In genomic region chr7:77269360-77270075, GRCh38 we compare ENCODE assay signal across 10 cellular contexts.
DNase-seq lines count a peak whose midpoint lies in the region; ATAC-seq, FAIRE-seq and TF ChIP-seq lines count a peak whose summit lies in the region.
"Had no signal": no experiment of that assay in that cellular context is flagged by ENCODE, and none has a peak within 500 bp of the region (broad histone marks: within the 10 kb centered on the region; RNA-seq: fewer than 3 reads in every experiment).

No MANE protein-coding gene starts in this region.

- 39% methylated on average over 4 of the region's 4 CpGs for WGBS in liver
- 68% methylated on average over 4 of the region's 4 CpGs for WGBS in HepG2 (ENCODE audit: low lambda C conversion rate)
- 64 to 70% (median 67%) methylated on average over 4 of the region's 4 CpGs for WGBS in heart left ventricle, 4 donors
- WGBS in esophagus squamous epithelium, 2 donors, result 72 to 88% methylated on average over 4 of the region's 4 CpGs

- H3K9me3 ChIP-seq in liver (ENCODE audit: control insufficient read depth in 4 of 4, low read length in 3 of 4) (no peaks in the 10 kb centered on the region), HepG2 (ENCODE audit: low read length) (no peaks in the 10 kb centered on the region), heart left ventricle (no peaks in the 10 kb centered on the region), esophagus squamous epithelium (no peaks in the 10 kb centered on the region)

- no peak for TF ChIP-seq EP300 in HepG2 (IDR thresholded peaks at IDR 0.05; ENCODE audit: low read depth in 2 of 2, low read length in 2 of 2)
- no peak for TF ChIP-seq EP300 in HepG2 (CRISPR knock-in tag; IDR thresholded peaks at IDR 0.05; ENCODE audit: borderline replicate concordance)

- in situ Hi-C loops in HepG2 (cut with HindIII; ENCODE audit: extremely low pct_ligation_motif_present, low pct_unique_long_range_greater_than_20kb), result no loop called here

- TF ChIP-seq POLR2A in HepG2 (IDR thresholded peaks at IDR 0.05; ENCODE audit: insufficient read depth in 1 of 2, low read depth in 2 of 2, low read length in 2 of 2) (no peak), heart left ventricle (IDR thresholded peaks at IDR 0.05) (no peak), esophagus squamous epithelium (IDR thresholded peaks at IDR 0.05) (no peak)

- no peak overlapping the region for H2AFZ ChIP-seq in HepG2 (ENCODE audit: low read length)

- DNase-seq in HepG2 (ENCODE audit: low spot score) (no peak), heart left ventricle (peak in 2 of 5 donors; percentile 32 to 44), RCC 7860 (ENCODE audit: low spot score) (no peak), HPDE6-E6E7 (ENCODE audit: extremely low spot score) (no peak), esophagus squamous epithelium (lab: John Stamatoyannopoulos, UW) (no peak)
- no peak for DNase-seq in activated naive CD4-positive, alpha-beta T cell treated with Interleukin-2 at 50 U/mL for 16 hours
- DNase-seq: ACHN, WERI-Rb-1 had no signal

- POLR2A ChIA-PET in HepG2 (lab: Yijun Ruan, JAX), result no interaction called here

- no TSS peak for BruUV-seq in HepG2 (replicated peaks; lab: Mats Ljungman, UMichigan)

- intact Hi-C loops in HepG2 (cut with micrococcal nuclease; ENCODE audit: unreplicated experiment) (no loop called here), heart left ventricle (cut with DNase I) (loop anchor here in 1 of 10 donors (5.0 kb wide), 1 partner anchor 48 kb away; no protein-coding TSS in a partner anchor), esophagus squamous epithelium (cut with DNase I) (no loop called here)

- CTCF ChIA-PET in HepG2 (lab: Yijun Ruan, JAX; ENCODE audit: low intra/inter-chr PET ratio, low total read pairs), result no interaction called here

- H3K4me1 ChIP-seq in liver (ENCODE audit: control insufficient read depth in 4 of 4, insufficient read depth in 4 of 4, low read length in 3 of 4), result peaks cover 0 to 11% (median 2%) of the 10 kb centered on the region in 4 donors
- peaks cover 13% of the 10 kb centered on the region; the same call in 1 of the 2 replicates for H3K4me1 ChIP-seq in HepG2 (ENCODE audit: insufficient read depth, low read length)
- peaks cover 0 to 14% (median 10%) of the 10 kb centered on the region in 12 donors for H3K4me1 ChIP-seq in heart left ventricle
- no peaks in the 10 kb centered on the region for H3K4me1 ChIP-seq in esophagus squamous epithelium

- H3K9ac ChIP-seq in liver (ENCODE audit: low read depth in 1 of 2, low read length in 2 of 2), result no peak overlapping the region
- H3K9ac ChIP-seq in HepG2 (ENCODE audit: insufficient read depth, low read depth, low read length), result no peak overlapping the region

- H3K27ac ChIP-seq in liver (ENCODE audit: low read depth in 1 of 2, low read length in 2 of 2) (peak overlapping the region in 1 of 2 donors; percentile 31), HepG2 (ENCODE audit: extremely low read length, insufficient read depth, low read length) (no peak overlapping the region), heart left ventricle (peak overlapping the region in 10 of 12 donors; percentile 16 to 61 (median 32)), esophagus squamous epithelium (no peak overlapping the region)
- H3K27ac ChIP-seq: WERI-Rb-1 had no signal

- no peak overlapping the region for H3K4me2 ChIP-seq in HepG2 (ENCODE audit: low read depth, low read length)

- TF ChIP-seq CTCF in liver (IDR thresholded peaks at IDR 0.05; ENCODE audit: low read depth, low read length, missing input control) (no peak), HepG2 (CRISPR knock-in tag; IDR thresholded peaks at IDR 0.05) (no peak), heart left ventricle (IDR thresholded peaks at IDR 0.05) (no peak), esophagus squamous epithelium (IDR thresholded peaks at IDR 0.05) (no peak)

- ATAC-seq in HepG2 (no peak), HG03378 (IDR thresholded peaks at IDR 0.05; ENCODE audit: unreplicated experiment) (peak; percentile 67), heart left ventricle (peak; percentile 65 to 82 (median 75))

- no peaks in the 10 kb centered on the region for H4K20me1 ChIP-seq in HepG2 (ENCODE audit: insufficient read depth, low read length)

- no peaks in the 10 kb centered on the region for H3K27me3 ChIP-seq in liver (ENCODE audit: control insufficient read depth in 4 of 4, insufficient read depth in 4 of 4, low read length in 3 of 4)
- H3K27me3 ChIP-seq in HepG2 (ENCODE audit: control insufficient read depth in 1 of 2, insufficient read depth in 2 of 2, low read length in 2 of 2), result no peaks in the 10 kb centered on the region
- H3K27me3 ChIP-seq in heart left ventricle, result no peaks in the 10 kb centered on the region
- no peaks in the 10 kb centered on the region for H3K27me3 ChIP-seq in esophagus squamous epithelium

- H3K4me3 ChIP-seq in liver (ENCODE audit: low read depth in 1 of 3, low read length in 3 of 3) (no peak overlapping the region), HepG2 (replicated peaks in 1 of 3; ENCODE audit: insufficient read depth in 1 of 3, low read depth in 2 of 3, low read length in 3 of 3) (no peak overlapping the region), heart left ventricle (no peak overlapping the region), esophagus squamous epithelium (no peak overlapping the region)

- H3K36me3 ChIP-seq in liver (ENCODE audit: control insufficient read depth in 4 of 4, insufficient read depth in 3 of 4, low read depth in 1 of 4, low read length in 3 of 4), result no peaks in the 10 kb centered on the region
- no peaks in the 10 kb centered on the region for H3K36me3 ChIP-seq in HepG2 (replicated peaks in 1 of 2; ENCODE audit: control insufficient read depth in 1 of 2, insufficient read depth in 2 of 2, low read length in 2 of 2)
- peaks cover 0 to 10% (median 0%) of the 10 kb centered on the region in 9 donors for H3K36me3 ChIP-seq in heart left ventricle
- peaks cover 0 to 23% (median 0%) of the 10 kb centered on the region in 3 donors for H3K36me3 ChIP-seq in esophagus squamous epithelium
- H3K36me3 ChIP-seq: WERI-Rb-1 had no signal

- TF ChIP-seq RAD21 in liver (IDR thresholded peaks at IDR 0.05) (no peak), HepG2 (CRISPR knock-in tag; IDR thresholded peaks at IDR 0.05) (no peak)

- FAIRE-seq in HepG2 (lab: Jason Lieb, UNC) (no peak), RCC 7860 (lab: Jason Lieb, UNC) (no peak)

- H3K79me2 ChIP-seq in HepG2 (ENCODE audit: insufficient read depth, low read length), result no peaks in the 10 kb centered on the region

TF ChIP-seq in liver, 16 proteins besides CTCF, POLR2A, EP300 and RAD21:
- TF ChIP-seq RXRA (IDR thresholded peaks at IDR 0.05) (peak in 1 of 2 donors; percentile 22), YY1 (IDR thresholded peaks at IDR 0.05) (no peak), ATF3 (IDR thresholded peaks at IDR 0.05) (no peak), SP1 (IDR thresholded peaks at IDR 0.05) (peak; percentile 31), NR2F2 (IDR thresholded peaks at IDR 0.05) (peak; percentile 41), HNF4A (conservative IDR thresholded peaks at IDR 0.05) (peak in 1 of 2 donors; percentile 25)

TF ChIP-seq in HepG2, 621 proteins besides CTCF, POLR2A, EP300 and RAD21:
- TF ChIP-seq ZFYVE20 (CRISPR knock-in tag; IDR thresholded peaks at IDR 0.05; ENCODE audit: borderline replicate concordance, low read depth) (no peak), CHD2 (IDR thresholded peaks at IDR 0.05; ENCODE audit: low read depth, low read length) (no peak)
TF ChIP-seq in HepG2: peak in this region for 0.

Comparison
In these comparisons a context has a peak if more than half of its experiments do, and no peak if none do; other contexts are left out.
1. H3K27ac ChIP-seq: peak in heart left ventricle (10 of 12); none in HepG2 (single experiment) and esophagus squamous epithelium (0 of 4).